Comparison of ENCODE assay signal across 1 cellular context in genomic region chr5:27472000-27472763, GRCh38.
TF ChIP-seq lines count a peak whose summit lies in the region.

No MANE protein-coding gene starts in this region.

TF ChIP-seq in HCT116, 20 proteins besides CTCF, POLR2A, EP300 and RAD21 (continued from another document):
- TF ChIP-seq EZH2 (IDR thresholded peaks at IDR 0.05) = no peak
- TF ChIP-seq CEBPB (IDR thresholded peaks at IDR 0.05; ENCODE audit: low read depth) = no peak
- no peak for TF ChIP-seq TCF7L2 (IDR thresholded peaks at IDR 0.05; ENCODE audit: borderline replicate concordance, extremely low read depth, insufficient read depth, insufficient read length)
- no peak for TF ChIP-seq ZNF274 (IDR thresholded peaks at IDR 0.05; ENCODE audit: low read depth, low read length)
- no peak for TF ChIP-seq YY1 (IDR thresholded peaks at IDR 0.05; ENCODE audit: extremely low read depth, insufficient replicate concordance, low read depth, low read length)
- TF ChIP-seq MAX (IDR thresholded peaks at IDR 0.05) = no peak
- TF ChIP-seq ZBTB33 (IDR thresholded peaks at IDR 0.05; ENCODE audit: extremely low read depth, insufficient replicate concordance, low read length) = no peak
- no peak for TF ChIP-seq EGR1 (IDR thresholded peaks at IDR 0.05; ENCODE audit: low read depth)
- no peak for TF ChIP-seq FOSL1 (IDR thresholded peaks at IDR 0.05; ENCODE audit: low read depth)
- no peak for TF ChIP-seq SRF (IDR thresholded peaks at IDR 0.05; ENCODE audit: low read depth)
- TF ChIP-seq SP1 (IDR thresholded peaks at IDR 0.05; ENCODE audit: low read depth) = no peak
- TF ChIP-seq JUND (IDR thresholded peaks at IDR 0.05) = no peak
TF ChIP-seq in HCT116: peak in this region for 0.
